In the genomic region with DNA sequence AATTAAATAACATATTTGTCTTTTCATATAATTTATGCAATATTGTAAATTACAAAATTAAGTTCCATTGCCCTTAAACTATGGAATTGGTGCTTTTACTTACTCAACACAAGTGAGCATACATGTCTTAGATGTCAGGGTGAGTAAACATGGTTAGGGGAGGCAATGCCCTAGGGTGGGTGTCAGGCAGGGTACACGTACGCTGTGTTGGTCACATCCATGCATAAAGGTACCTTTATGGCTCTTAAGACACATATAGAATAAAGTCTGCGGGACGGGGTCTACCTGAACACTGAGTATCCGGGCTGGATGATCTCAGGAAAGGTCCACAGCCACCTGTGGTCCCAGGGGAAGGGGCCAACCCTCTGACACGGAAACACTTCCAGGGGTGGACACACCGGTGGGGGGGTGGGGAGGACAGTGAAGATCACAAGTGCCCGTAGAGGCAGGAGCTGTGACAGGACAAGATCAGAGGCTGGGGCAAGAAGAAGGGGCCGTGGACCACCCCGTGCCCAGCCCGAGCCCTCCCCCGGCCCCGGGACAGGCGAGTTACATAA, we compare ENCODE assay signal across 8 cellular contexts. TPM values are rescaled to one million over a fixed set of nuclear protein-coding genes. Genes with fewer than 3 reads are reported as not detected.
DNase-seq lines count a peak whose midpoint lies in the region; ATAC-seq and TF ChIP-seq lines count a peak whose summit lies in the region.

No MANE protein-coding gene starts in this region.

- no peaks in the 10 kb centered on the region for H3F3A ChIP-seq in PC-3 (ENCODE audit: low read length, unreplicated experiment)

- DNase-seq in DMS79 treated with DMSO at 0.1 percent for 48 hours (lab: John Stamatoyannopoulos, UW) (peak; percentile 50), DMS79 (lab: John Stamatoyannopoulos, UW) (no peak), PC-3 (peak; percentile 33), T47D (ENCODE audit: low read depth in 1 of 2, low spot score in 1 of 2) (peak; percentile 41 to 42), lung (ENCODE audit: low spot score) (no peak), testis (peak; percentile 38), NCI-H446 (lab: John Stamatoyannopoulos, UW) (no peak)

- peaks cover 57% of the 10 kb centered on the region for H3K79me2 ChIP-seq in PC-3 (ENCODE audit: low read length)

- POLR2A ChIA-PET in PC-3 (lab: Charles Lee; ENCODE audit: unreplicated experiment), result no interaction called here

- CTCF ChIA-PET in PC-3 (lab: Charles Lee), result interaction anchor here (2.7 kb wide), 1 partner anchor 25 kb away, joined by 15 read pairs; no protein-coding TSS in a partner anchor

- H3K4me1 ChIP-seq in PC-3 (ENCODE audit: insufficient read depth, low read length), result peaks cover 22% of the 10 kb centered on the region
- peaks cover 4 to 5% of the 10 kb centered on the region in 2 donors for H3K4me1 ChIP-seq in lung (ENCODE audit: control insufficient read depth in 2 of 2, insufficient read depth in 2 of 2, low read length in 2 of 2)
- no peaks in the 10 kb centered on the region for H3K4me1 ChIP-seq in testis

- peak; percentile 18 for ATAC-seq in HG02759 (IDR thresholded peaks at IDR 0.05; ENCODE audit: unreplicated experiment)
- ATAC-seq in PC-3, result peak; percentile 25
- ATAC-seq in lung (ENCODE audit: insufficient read depth, low FRiP score), result no peak

- BruUV-seq in PC-3 (replicated peaks; lab: Mats Ljungman, UMichigan), result no TSS peak

- intact Hi-C loops in PC-3 (cut with micrococcal nuclease), result loop anchor here (5.0 kb wide), 2 partner anchors 99 to 121 kb away; partner anchors contain the start of genes ACBD3 and PARP1
- intact Hi-C loops in testis (cut with DNase I; ENCODE audit: low total_unique reads), result no loop called here

- H3K9me3 ChIP-seq in PC-3 (ENCODE audit: low read length), result no peaks in the 10 kb centered on the region
- no peaks in the 10 kb centered on the region for H3K9me3 ChIP-seq in lung (ENCODE audit: control insufficient read depth in 2 of 2, insufficient read depth in 1 of 2, low read length in 1 of 2)
- no peaks in the 10 kb centered on the region for H3K9me3 ChIP-seq in testis

- H4K20me1 ChIP-seq in PC-3 (ENCODE audit: low read length), result peaks cover 2% of the 10 kb centered on the region; the same call in 1 of the 2 replicates

- peak overlapping the region; percentile 98 for H3K4me3 ChIP-seq in PC-3 (ENCODE audit: low read length)
- H3K4me3 ChIP-seq in lung, result peak overlapping the region; percentile 88
- peak overlapping the region; percentile 92 to 98 for H3K4me3 ChIP-seq in testis

- peak overlapping the region; percentile 92 for H3K4me2 ChIP-seq in PC-3 (ENCODE audit: low read length)

- TF ChIP-seq CTCF in PC-3 (conservative IDR thresholded peaks at IDR 0.05; ENCODE audit: low read depth, low read length) (no peak), lung (IDR thresholded peaks at IDR 0.05; ENCODE audit: control extremely low read depth, extremely low read depth) (no peak), testis (IDR thresholded peaks at IDR 0.05) (no peak)

- TF ChIP-seq POLR2A in testis (IDR thresholded peaks at IDR 0.05), result no peak

- whole genome bisulfite sequencing in lung, 2 donors, result 3 to 6% methylated on average over 10 to 14 of the region's 14 CpGs
- 4 to 5% methylated on average over 12 to 14 of the region's 14 CpGs for WGBS in testis, 2 donors

- no peaks in the 10 kb centered on the region for H3K9me2 ChIP-seq in PC-3 (replicated peaks; ENCODE audit: low read length)

- H3K36me3 ChIP-seq in PC-3 (ENCODE audit: low read depth, low read length) (peaks cover 2% of the 10 kb centered on the region; the same call in 1 of the 2 replicates), lung (ENCODE audit: control insufficient read depth in 2 of 2, insufficient read depth in 2 of 2, low read length in 2 of 2) (no peaks in the 10 kb centered on the region), testis (ENCODE audit: low read depth, missing control alignments) (no peaks in the 10 kb centered on the region)

- H2AFZ ChIP-seq in PC-3 (ENCODE audit: low read length), result peak overlapping the region; percentile 99

- in situ Hi-C loops in T47D (cut with HindIII; ENCODE audit: low pct_unique_long_range_greater_than_20kb, low sequenced_read_pairs), result no loop called here

- no peaks in the 10 kb centered on the region for H3K27me3 ChIP-seq in PC-3 (ENCODE audit: low read length)
- H3K27me3 ChIP-seq in lung (ENCODE audit: control insufficient read depth, insufficient read depth), result no peaks in the 10 kb centered on the region
- no peaks in the 10 kb centered on the region for H3K27me3 ChIP-seq in testis

- peak overlapping the region; percentile 97 for H3K9ac ChIP-seq in PC-3 (ENCODE audit: low read length)

- H3K27ac ChIP-seq in PC-3 (ENCODE audit: low read length), result peak overlapping the region; percentile 75
- H3K27ac ChIP-seq in lung (ENCODE audit: low read depth in 1 of 2, low read length in 1 of 2), result peak overlapping the region; percentile 73 to 90
- H3K27ac ChIP-seq in testis, result peak overlapping the region; percentile 82 to 87

RNA-seq across cellular contexts. Expression of gene LIN9, which starts 0.7 kb away (rescaled TPM):
- total RNA-seq in PC-3 (2014; rRNA removed), result 21.9 and 25.3 TPM in 2 replicates
- 1 to 10 TPM; 2.6 to 9.7 TPM for total RNA-seq in lung
- 1 to 10 TPM; 1.4 to 2.3 TPM for polyA plus RNA-seq in lung
- 10 to 100 TPM in 1 of 2 donors, 1 to 10 TPM in 1; 8.2 to 13.9 TPM for total RNA-seq in testis
- 9.9 TPM for polyA plus RNA-seq in testis (ENCODE audit: insufficient read depth, low read depth, low replicate concordance)

Comparison
In these comparisons a context has a peak if more than half of its experiments do, and no peak if none do; other contexts are left out.
1. DNase-seq: peak in DMS79 treated with DMSO at 0.1 percent for 48 hours (single experiment), PC-3 (single experiment), T47D (2 of 2) and testis (single experiment); none in DMS79 (single experiment), lung (single experiment) and NCI-H446 (0 of 2).
2. Peak in every context shown above with its lines, with median percentiles within 50 percentile points of each other: H3K27ac ChIP-seq and H3K4me3 ChIP-seq.